16 cellular contexts compared by ENCODE assay signal in genomic region chr1:158101455-158101854, GRCh38.
"Had no signal": no experiment of that assay in that cellular context is flagged by ENCODE, and none has a peak within 500 bp of the region (broad histone marks: within the 10 kb centered on the region; RNA-seq: fewer than 3 reads in every experiment).

No MANE protein-coding gene starts in this region.

- H3K27me3 ChIP-seq: breast epithelium had no signal

- H3K27ac Mint-ChIP-seq: activated T-helper 2 cell treated with anti-CD3 and anti-CD28 coated beads, Interferon-gamma antibody, Interleukin-2, Interleukin-4, amounts not matched to agents 10 μg/mL and 5 μg/mL and 100 μg/mL, durations not matched to agents 14 hours and 24 hours and 36 hours had no signal

- H3K4me1 ChIP-seq: breast epithelium had no signal

- H3K4me3 ChIP-seq: breast epithelium, esophagus squamous epithelium, heart right ventricle, smooth muscle cell, tibial artery had no signal

- H3K9me3 Mint-ChIP-seq: activated T-helper 2 cell treated with anti-CD3 and anti-CD28 coated beads, Interferon-gamma antibody, Interleukin-2, Interleukin-4, amounts not matched to agents 10 μg/mL and 5 μg/mL and 100 μg/mL, durations not matched to agents 14 hours and 24 hours and 36 hours had no signal

- H3K36me3 ChIP-seq: breast epithelium, esophagus squamous epithelium, heart right ventricle, neutrophil, tibial artery had no signal

- H3K4me2 ChIP-seq: smooth muscle cell had no signal

- H3K27ac ChIP-seq: breast epithelium, foreskin keratinocyte, heart right ventricle, neutrophil, tibial artery had no signal

- H3K9me3 ChIP-seq: breast epithelium, esophagus squamous epithelium, heart right ventricle, neutrophil, tibial artery had no signal

- DNase-seq: activated CD4-positive, alpha-beta T cell treated with anti-CD3 and anti-CD28 coated beads, Interleukin-2, amount 50 U/mL, for 1 hour; activated naive CD4-positive, alpha-beta T cell treated with anti-CD3 and anti-CD28 coated beads, Interleukin-2, amount 50 U/mL, for 16 hours; activated T-cell treated with anti-CD3 and anti-CD28 coated beads for 4 hours; amniotic stem cell; esophagus squamous epithelium; heart right ventricle; kidney; midbrain; right cardiac atrium; T-helper 2 cell; tibial artery had no signal
